Comparison of ENCODE assay signal across 26 cellular contexts in the genomic region with DNA sequence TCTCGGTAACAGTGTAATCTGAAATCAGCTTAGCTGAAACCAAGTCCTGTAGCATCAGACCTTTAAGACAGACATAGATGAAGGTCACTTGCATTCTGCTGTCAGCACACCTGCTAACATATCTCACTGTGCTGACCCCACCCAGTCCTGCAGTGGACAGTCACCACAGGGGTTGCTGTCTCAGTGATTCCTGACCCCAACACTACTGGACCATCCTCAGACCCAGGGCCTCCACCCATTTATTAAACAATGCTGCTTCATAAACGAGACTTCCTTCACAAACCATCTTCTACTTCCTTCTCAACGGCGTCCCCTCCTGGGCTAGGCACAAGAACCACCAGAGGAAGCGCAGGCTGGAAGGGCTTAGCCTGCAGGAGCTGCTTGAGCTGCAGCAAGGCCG. TPM values are rescaled to one million over a fixed set of nuclear protein-coding genes. Genes with fewer than 3 reads are reported as not detected.
DNase-seq lines count a peak whose midpoint lies in the region; ATAC-seq, FAIRE-seq and TF ChIP-seq lines count a peak whose summit lies in the region.
"Had no signal": no experiment of that assay in that cellular context is flagged by ENCODE, and none has a peak within 500 bp of the region (broad histone marks: within the 10 kb centered on the region; RNA-seq: fewer than 3 reads in every experiment).

No MANE protein-coding gene starts in this region.

- no peak for TF ChIP-seq CTCF in HepG2 (CRISPR knock-in tag; IDR thresholded peaks at IDR 0.05)
- no peak for TF ChIP-seq CTCF in right lobe of liver (IDR thresholded peaks at IDR 0.05)
- peak; percentile 30; the same call in 1 of the 2 replicates for TF ChIP-seq CTCF in WERI-Rb-1 (IDR thresholded peaks at IDR 0.05; ENCODE audit: low read depth, low read length)
- no peak for TF ChIP-seq CTCF in testis (IDR thresholded peaks at IDR 0.05)

- POLR2A ChIA-PET in HepG2 (lab: Yijun Ruan, JAX), result interaction anchor here (0.7 kb wide), 1 partner anchor 79 kb away, joined by 3 read pairs; no protein-coding TSS in a partner anchor

- H3K4me2 ChIP-seq in HepG2 (ENCODE audit: low read depth, low read length), result no peak overlapping the region
- H3K4me2 ChIP-seq: BLaER1 treated with 17β-estradiol and CSF1 and Interleukin-3, amounts not matched to agents 10 nM and 100 nM; KMS-11 had no signal

- H2AFZ ChIP-seq in HepG2 (ENCODE audit: low read length), result no peak overlapping the region

- H3K4me3 ChIP-seq in HepG2 (replicated peaks in 1 of 3; ENCODE audit: insufficient read depth in 1 of 3, low read depth in 2 of 3, low read length in 3 of 3) (no peak overlapping the region), right lobe of liver (no peak overlapping the region), WERI-Rb-1 (ENCODE audit: low read depth, low read length) (no peak overlapping the region), testis (no peak overlapping the region)
- H3K4me3 ChIP-seq: BLaER1 treated with 17β-estradiol and CSF1 and Interleukin-3, amounts not matched to agents 10 nM and 100 nM; Peyer's patch had no signal

- 96% methylated on average over 6 of the region's 6 CpGs for WGBS in HepG2 (ENCODE audit: low lambda C conversion rate)
- WGBS in right lobe of liver (ENCODE audit: insufficient coverage, low coverage, low lambda C conversion rate, missing lambda C conversion rate), result 78% methylated on average over 6 of the region's 6 CpGs
- WGBS in testis, 2 donors, result 90 to 92% methylated on average over 6 of the region's 6 CpGs

- no peak for FAIRE-seq in HepG2 (lab: Jason Lieb, UNC)
- FAIRE-seq: A204.1, G401.6, HTR-8/SVneo had no signal

- CTCF ChIA-PET in HepG2 (lab: Yijun Ruan, JAX; ENCODE audit: low intra/inter-chr PET ratio, low total read pairs), result no interaction called here

- intact Hi-C loops in HepG2 (cut with micrococcal nuclease; ENCODE audit: unreplicated experiment) (no loop called here), right lobe of liver (cut with DNase I) (no loop called here), left colon (cut with DNase I, micrococcal nuclease) (no loop called here), testis (cut with DNase I; ENCODE audit: low total_unique reads) (no loop called here)

- H3K27ac ChIP-seq in HepG2 (ENCODE audit: extremely low read length, insufficient read depth, low read length) (no peak overlapping the region), right lobe of liver (no peak overlapping the region), WERI-Rb-1 (no peak overlapping the region), testis (no peak overlapping the region)
- H3K27ac ChIP-seq: BLaER1 treated with 17β-estradiol and CSF1 and Interleukin-3, amounts not matched to agents 10 nM and 100 nM; KMS-11; Peyer's patch had no signal

- BruUV-seq in HepG2 (replicated peaks; lab: Mats Ljungman, UMichigan), result no TSS peak

- H3K9ac ChIP-seq in HepG2 (ENCODE audit: insufficient read depth, low read depth, low read length), result no peak overlapping the region
- H3K9ac ChIP-seq: BLaER1 treated with 17β-estradiol and CSF1 and Interleukin-3, amounts not matched to agents 10 nM and 100 nM; KMS-11 had no signal

- H3K27me3 ChIP-seq in HepG2 (ENCODE audit: control insufficient read depth in 1 of 2, insufficient read depth in 2 of 2, low read length in 2 of 2), result no peaks in the 10 kb centered on the region
- H3K27me3 ChIP-seq in right lobe of liver, result no peaks in the 10 kb centered on the region
- no peaks in the 10 kb centered on the region for H3K27me3 ChIP-seq in WERI-Rb-1 (ENCODE audit: insufficient read depth, low read depth, severe bottlenecking)
- H3K27me3 ChIP-seq in testis, result no peaks in the 10 kb centered on the region
- H3K27me3 ChIP-seq: BLaER1 treated with 17β-estradiol and CSF1 and Interleukin-3, amounts not matched to agents 10 nM and 100 nM; Peyer's patch had no signal

- TF ChIP-seq RAD21 in HepG2 (CRISPR knock-in tag; IDR thresholded peaks at IDR 0.05), result no peak

- no peaks in the 10 kb centered on the region for H3K9me3 ChIP-seq in HepG2 (ENCODE audit: low read length)
- no peaks in the 10 kb centered on the region for H3K9me3 ChIP-seq in right lobe of liver
- no peaks in the 10 kb centered on the region for H3K9me3 ChIP-seq in WERI-Rb-1 (ENCODE audit: severe bottlenecking)
- no peaks in the 10 kb centered on the region for H3K9me3 ChIP-seq in testis
- H3K9me3 ChIP-seq: Peyer's patch had no signal

- no peaks in the 10 kb centered on the region for H3K79me2 ChIP-seq in HepG2 (ENCODE audit: insufficient read depth, low read length)

- ATAC-seq in HepG2 (no peak), right lobe of liver (no peak), left colon (peak; percentile 64), GM18868 (IDR thresholded peaks at IDR 0.05; ENCODE audit: unreplicated experiment) (no peak), HG03442 (IDR thresholded peaks at IDR 0.05; ENCODE audit: unreplicated experiment) (no peak)
- ATAC-seq: HCT116 had no signal

- TF ChIP-seq POLR2A in HepG2 (IDR thresholded peaks at IDR 0.05; ENCODE audit: insufficient read depth in 1 of 2, low read depth in 2 of 2, low read length in 2 of 2), result no peak
- TF ChIP-seq POLR2A in right lobe of liver (IDR thresholded peaks at IDR 0.05), result no peak
- TF ChIP-seq POLR2A in testis (IDR thresholded peaks at IDR 0.05), result no peak

- TF ChIP-seq EP300 in HepG2 (IDR thresholded peaks at IDR 0.05; ENCODE audit: low read depth in 2 of 2, low read length in 2 of 2), result no peak
- no peak for TF ChIP-seq EP300 in HepG2 (CRISPR knock-in tag; IDR thresholded peaks at IDR 0.05; ENCODE audit: borderline replicate concordance)

- H3K4me1 ChIP-seq in HepG2 (ENCODE audit: insufficient read depth, low read length) (no peaks in the 10 kb centered on the region), right lobe of liver (no peaks in the 10 kb centered on the region), testis (no peaks in the 10 kb centered on the region)
- H3K4me1 ChIP-seq: Peyer's patch had no signal

- no peak for DNase-seq in HepG2 (ENCODE audit: low spot score)
- no peak for DNase-seq in right lobe of liver
- DNase-seq in WERI-Rb-1, result no peak
- no peak for DNase-seq in left colon
- no peak for DNase-seq in NCI-H82 (lab: John Stamatoyannopoulos, UW)
- no peak for DNase-seq in testis
- DNase-seq: AML-193; CD4-positive, alpha-beta memory T cell; COR-L47; MM.1S; NCI-H1048; NCI-H1417; NCI-H1694; NCI-H2029 treated with DMSO at 0.1 percent for 48 hours; NCI-H526 treated with DMSO at 0.1 percent for 48 hours; Peyer's patch; SHP77 treated with DMSO at 0.1 percent for 48 hours; SW 1271 had no signal

- no peaks in the 10 kb centered on the region; the same call in 1 of the 2 replicates for H4K20me1 ChIP-seq in HepG2 (ENCODE audit: insufficient read depth, low read length)

- in situ Hi-C loops in HepG2 (cut with HindIII; ENCODE audit: extremely low pct_ligation_motif_present, low pct_unique_long_range_greater_than_20kb), result no loop called here

- peaks cover 44 to 90% of the 10 kb centered on the region in 2 experiments for H3K36me3 ChIP-seq in HepG2 (replicated peaks in 1 of 2; ENCODE audit: control insufficient read depth in 1 of 2, insufficient read depth in 2 of 2, low read length in 2 of 2)
- peaks cover 0 to 96% (median 44%) of the 10 kb centered on the region in 4 donors for H3K36me3 ChIP-seq in right lobe of liver
- H3K36me3 ChIP-seq in WERI-Rb-1, result peaks cover 95% of the 10 kb centered on the region
- H3K36me3 ChIP-seq in testis (ENCODE audit: low read depth, missing control alignments), result no peaks in the 10 kb centered on the region

RNA-seq across cellular contexts. Expression of gene LSS, which starts 17.8 kb away (rescaled TPM):
- total RNA-seq in HepG2 (2016; rRNA removed; fragmentation: Illumina TruSeq; extraction: Trizol) (73.5 and 113 TPM in 2 replicates), right lobe of liver (100 to 1,000 TPM in 1 of 6 experiments, 10 to 100 TPM in 5; 37.0 to 103 (median 59.6) TPM), left colon (100 to 1,000 TPM in 1 of 2 donors, 10 to 100 TPM in 1; 65.6 to 140 TPM), testis (100 to 1,000 TPM; 126 to 152 TPM)
- total RNA-seq in HepG2 (2016; cell fraction: cytosol; rRNA removed; fragmentation: Illumina TruSeq; extraction: Trizol; ENCODE audit: low read depth), result 7.3 and 7.8 TPM in 2 replicates
- 62.4 and 115 TPM in 2 replicates for total RNA-seq in HepG2 (2016; cell fraction: insoluble cytoplasmic fraction; rRNA removed; fragmentation: Illumina TruSeq; extraction: Trizol)
- total RNA-seq in HepG2 (2016; cell fraction: membrane; rRNA removed; fragmentation: Illumina TruSeq; extraction: Trizol), result 31.7 and 32.0 TPM in 2 replicates
- 138 and 169 TPM in 2 replicates for total RNA-seq in HepG2 (2016; cell fraction: nucleus; rRNA removed; fragmentation: Illumina TruSeq; extraction: Trizol)
- polyA plus RNA-seq in HepG2 (2011; rRNA removed) (72.6 and 182 TPM in 2 replicates), testis (ENCODE audit: insufficient read depth, low read depth, low replicate concordance) (35.6 TPM)
- polyA plus RNA-seq in HepG2 (2011; cell fraction: cytosol; rRNA removed), result 29.6 and 35.0 TPM in 2 replicates
- 771 and 1,172 TPM in 2 replicates for polyA plus RNA-seq in HepG2 (2011; cell fraction: nucleus; rRNA removed)
- polyA plus RNA-seq in HepG2 (2012), result 69.9 and 111 TPM in 2 replicates
- polyA plus RNA-seq in HepG2 (2016; cell fraction: cytosol; fragmentation: Illumina TruSeq; extraction: Trizol; ENCODE audit: low read depth), result 5.3 and 5.5 TPM in 2 replicates
- polyA plus RNA-seq in HepG2 (2016; cell fraction: insoluble cytoplasmic fraction; fragmentation: Illumina TruSeq; extraction: Trizol; ENCODE audit: low read depth), result 44.5 and 58.2 TPM in 2 replicates
- 14.1 and 14.6 TPM in 2 replicates for polyA plus RNA-seq in HepG2 (2016; cell fraction: membrane; fragmentation: Illumina TruSeq; extraction: Trizol; ENCODE audit: low read depth)
- 296 and 309 TPM in 2 replicates for polyA plus RNA-seq in HepG2 (2016; cell fraction: nucleus; fragmentation: Illumina TruSeq; extraction: Trizol; ENCODE audit: insufficient read depth, low read depth)
- polyA minus RNA-seq in HepG2 (2011; rRNA and poly(A)+ RNA removed; ENCODE audit: low replicate concordance), result 67.2 and 95.6 TPM in 2 replicates
- polyA minus RNA-seq in HepG2 (2011; cell fraction: cytosol; rRNA and poly(A)+ RNA removed), result 16.2 and 25.1 TPM in 2 replicates
- polyA minus RNA-seq in HepG2 (2011; cell fraction: nucleus; rRNA and poly(A)+ RNA removed), result 66.3 and 114 TPM in 2 replicates

RNA-seq across cellular contexts. Expression of gene MCM3AP, which starts 39.1 kb away (rescaled TPM):
- total RNA-seq in HepG2 (2016; rRNA removed; fragmentation: Illumina TruSeq; extraction: Trizol) (54.7 and 63.5 TPM in 2 replicates), right lobe of liver (10 to 100 TPM; 34.4 to 44.6 (median 40.7) TPM), left colon (10 to 100 TPM; 90.6 to 94.3 TPM), testis (100 to 1,000 TPM; 107 to 136 TPM)
- total RNA-seq in HepG2 (2016; cell fraction: cytosol; rRNA removed; fragmentation: Illumina TruSeq; extraction: Trizol; ENCODE audit: low read depth), result 6.1 and 8.7 TPM in 2 replicates
- 52.6 and 60.2 TPM in 2 replicates for total RNA-seq in HepG2 (2016; cell fraction: insoluble cytoplasmic fraction; rRNA removed; fragmentation: Illumina TruSeq; extraction: Trizol)
- 16.9 and 20.2 TPM in 2 replicates for total RNA-seq in HepG2 (2016; cell fraction: membrane; rRNA removed; fragmentation: Illumina TruSeq; extraction: Trizol)
- total RNA-seq in HepG2 (2016; cell fraction: nucleus; rRNA removed; fragmentation: Illumina TruSeq; extraction: Trizol), result 60.4 and 72.1 TPM in 2 replicates
- polyA plus RNA-seq in HepG2 (2011; rRNA removed) (27.0 and 31.6 TPM in 2 replicates), testis (ENCODE audit: insufficient read depth, low read depth, low replicate concordance) (68.3 TPM)
- 18.8 and 21.4 TPM in 2 replicates for polyA plus RNA-seq in HepG2 (2011; cell fraction: cytosol; rRNA removed)
- 115 TPM in 2 replicates for polyA plus RNA-seq in HepG2 (2011; cell fraction: nucleus; rRNA removed)
- polyA plus RNA-seq in HepG2 (2012), result 35.0 and 42.0 TPM in 2 replicates
- polyA plus RNA-seq in HepG2 (2016; cell fraction: cytosol; fragmentation: Illumina TruSeq; extraction: Trizol; ENCODE audit: low read depth), result 2.1 and 2.9 TPM in 2 replicates
- polyA plus RNA-seq in HepG2 (2016; cell fraction: insoluble cytoplasmic fraction; fragmentation: Illumina TruSeq; extraction: Trizol; ENCODE audit: low read depth), result 37.3 and 48.4 TPM in 2 replicates
- polyA plus RNA-seq in HepG2 (2016; cell fraction: membrane; fragmentation: Illumina TruSeq; extraction: Trizol; ENCODE audit: low read depth), result 4.8 and 5.8 TPM in 2 replicates
- 136 and 140 TPM in 2 replicates for polyA plus RNA-seq in HepG2 (2016; cell fraction: nucleus; fragmentation: Illumina TruSeq; extraction: Trizol; ENCODE audit: insufficient read depth, low read depth)
- 55.5 and 59.3 TPM in 2 replicates for polyA minus RNA-seq in HepG2 (2011; rRNA and poly(A)+ RNA removed; ENCODE audit: low replicate concordance)
- polyA minus RNA-seq in HepG2 (2011; cell fraction: cytosol; rRNA and poly(A)+ RNA removed), result 42.6 and 43.4 TPM in 2 replicates
- 105 and 113 TPM in 2 replicates for polyA minus RNA-seq in HepG2 (2011; cell fraction: nucleus; rRNA and poly(A)+ RNA removed)

RNA-seq across cellular contexts. Expression of gene YBEY, which starts 39.8 kb away (rescaled TPM):
- total RNA-seq in HepG2 (2016; rRNA removed; fragmentation: Illumina TruSeq; extraction: Trizol), result 6.5 and 8.9 TPM in 2 replicates
- total RNA-seq in HepG2 (2016; cell fraction: cytosol; rRNA removed; fragmentation: Illumina TruSeq; extraction: Trizol; ENCODE audit: low read depth), result 2.8 and 4.9 TPM in 2 replicates
- 6.7 and 7.5 TPM in 2 replicates for total RNA-seq in HepG2 (2016; cell fraction: insoluble cytoplasmic fraction; rRNA removed; fragmentation: Illumina TruSeq; extraction: Trizol)
- total RNA-seq in HepG2 (2016; cell fraction: membrane; rRNA removed; fragmentation: Illumina TruSeq; extraction: Trizol), result 4.8 and 5.5 TPM in 2 replicates
- 5.0 and 6.0 TPM in 2 replicates for total RNA-seq in HepG2 (2016; cell fraction: nucleus; rRNA removed; fragmentation: Illumina TruSeq; extraction: Trizol)
- 8.3 and 8.9 TPM in 2 replicates for polyA plus RNA-seq in HepG2 (2011; rRNA removed)
- polyA plus RNA-seq in HepG2 (2011; cell fraction: cytosol; rRNA removed), result 6.4 and 8.2 TPM in 2 replicates
- polyA plus RNA-seq in HepG2 (2011; cell fraction: nucleus; rRNA removed), result 9.0 and 12.5 TPM in 2 replicates
- polyA plus RNA-seq in HepG2 (2012), result 7.7 and 8.4 TPM in 2 replicates
- polyA plus RNA-seq in HepG2 (2016; cell fraction: cytosol; fragmentation: Illumina TruSeq; extraction: Trizol; ENCODE audit: low read depth), result 2.9 and 3.8 TPM in 2 replicates
- 7.5 and 8.5 TPM in 2 replicates for polyA plus RNA-seq in HepG2 (2016; cell fraction: insoluble cytoplasmic fraction; fragmentation: Illumina TruSeq; extraction: Trizol; ENCODE audit: low read depth)
- polyA plus RNA-seq in HepG2 (2016; cell fraction: membrane; fragmentation: Illumina TruSeq; extraction: Trizol; ENCODE audit: low read depth), result 3.3 and 4.2 TPM in 2 replicates
- polyA plus RNA-seq in HepG2 (2016; cell fraction: nucleus; fragmentation: Illumina TruSeq; extraction: Trizol; ENCODE audit: insufficient read depth, low read depth), result 10.1 and 10.6 TPM in 2 replicates
- 4.6 and 9.6 TPM in 2 replicates for polyA minus RNA-seq in HepG2 (2011; rRNA and poly(A)+ RNA removed; ENCODE audit: low replicate concordance)
- 1.9 and 3.3 TPM in 2 replicates for polyA minus RNA-seq in HepG2 (2011; cell fraction: cytosol; rRNA and poly(A)+ RNA removed)
- 14.9 and 15.4 TPM in 2 replicates for polyA minus RNA-seq in HepG2 (2011; cell fraction: nucleus; rRNA and poly(A)+ RNA removed)
- total RNA-seq in right lobe of liver, result 10 to 100 TPM in 2 of 6 experiments, 1 to 10 TPM in 4; 6.3 to 16.0 (median 7.3) TPM
- total RNA-seq in left colon, result 10 to 100 TPM; 19.6 to 25.7 TPM
- total RNA-seq in testis, result 10 to 100 TPM; 50.7 to 55.0 TPM
- polyA plus RNA-seq in testis (ENCODE audit: insufficient read depth, low read depth, low replicate concordance), result 141 TPM
